15 cellular contexts compared by ENCODE assay signal in genomic region chr4:78659264-78659663, GRCh38.
A peak's percentile ranks its signal among the peaks of the same experiment; 100 is the strongest.
DNase-seq lines count a peak whose midpoint lies in the region; ATAC-seq and TF ChIP-seq lines count a peak whose summit lies in the region.
"Had no signal": no experiment of that assay in that cellular context is flagged by ENCODE, and none has a peak within 500 bp of the region (broad histone marks: within the 10 kb centered on the region; RNA-seq: fewer than 3 reads in every experiment).

No MANE protein-coding gene starts in this region.

- no peaks in the 10 kb centered on the region for H3K27me3 Mint-ChIP-seq in activated naive CD4-positive, alpha-beta T cell treated with anti-CD3 and anti-CD28 coated beads, Interleukin-2, amount 10 ng/mL, durations not matched to agents 7 days and 5 days
- H3K27me3 Mint-ChIP-seq in activated naive CD8-positive, alpha-beta T cell treated with anti-CD3 and anti-CD28 coated beads for 36 hours = no peaks in the 10 kb centered on the region

- CTCF ChIA-PET in activated naive CD4-positive, alpha-beta T cell treated with anti-CD3 and anti-CD28 coated beads, Interleukin-2, amount 10 ng/mL, durations not matched to agents 7 days and 5 days (lab: Charles Lee) = interaction anchor here (1.2 to 1.8 kb wide), 3 partner anchors 10 to 46 kb away, joined by 3 to 7 read pairs (median 4); no protein-coding TSS in a partner anchor

- ATAC-seq in psoas muscle = no peak

- peak overlapping the region; percentile 24 for H3K27ac ChIP-seq in temporal lobe (ENCODE audit: low read depth, low read length)
- H3K27ac ChIP-seq in psoas muscle = no peak overlapping the region
- H3K27ac ChIP-seq: SJSA1 had no signal

- H3K4me1 Mint-ChIP-seq in activated naive CD4-positive, alpha-beta T cell treated with anti-CD3 and anti-CD28 coated beads, Interleukin-2, amount 10 ng/mL, durations not matched to agents 7 days and 5 days = peaks cover 73% of the 10 kb centered on the region
- H3K4me1 Mint-ChIP-seq in activated naive CD8-positive, alpha-beta T cell treated with anti-CD3 and anti-CD28 coated beads for 36 hours = peaks cover 64% of the 10 kb centered on the region

- intact Hi-C loops in psoas muscle (cut with DNase I) = no loop called here

- H3K9me3 Mint-ChIP-seq in activated naive CD4-positive, alpha-beta T cell treated with anti-CD3 and anti-CD28 coated beads, Interleukin-2, amount 10 ng/mL, durations not matched to agents 7 days and 5 days = no peaks in the 10 kb centered on the region
- no peaks in the 10 kb centered on the region for H3K9me3 Mint-ChIP-seq in activated naive CD8-positive, alpha-beta T cell treated with anti-CD3 and anti-CD28 coated beads for 36 hours

- no peaks in the 10 kb centered on the region for H3K36me3 Mint-ChIP-seq in activated naive CD4-positive, alpha-beta T cell treated with anti-CD3 and anti-CD28 coated beads, Interleukin-2, amount 10 ng/mL, durations not matched to agents 7 days and 5 days
- peaks cover 2% of the 10 kb centered on the region for H3K36me3 Mint-ChIP-seq in activated naive CD8-positive, alpha-beta T cell treated with anti-CD3 and anti-CD28 coated beads for 36 hours

- 77 to 91% (median 89%) methylated on average over 1 of the region's 1 CpG for WGBS in psoas muscle, 3 donors

- DNase-seq in activated naive CD4-positive, alpha-beta T cell treated with anti-CD3 and anti-CD28 coated beads, Interleukin-2, amount 10 ng/mL, durations not matched to agents 7 days and 5 days = no peak
- DNase-seq in activated naive CD4-positive, alpha-beta T cell treated with Interleukin-2 at 50 U/mL for 16 hours = no peak
- no peak for DNase-seq in activated naive CD8-positive, alpha-beta T cell treated with anti-CD3 and anti-CD28 coated beads for 36 hours
- DNase-seq in fibroblast of the conjunctiva (ENCODE audit: low read depth) = peak; percentile 47
- no peak for DNase-seq in activated CD4-positive, CD25-positive, alpha-beta regulatory T cell (lab: John Stamatoyannopoulos, UW)
- DNase-seq in psoas muscle = no peak
- no peak for DNase-seq in NCI-H128 (lab: John Stamatoyannopoulos, UW; ENCODE audit: unreplicated experiment)
- DNase-seq: activated gamma-delta T cell treated with Interleukin-2 at 50 U/mL for 16 hours; Caco-2; foreskin melanocyte; HCEC 1CT; NCI-H2029 treated with DMSO at 0.1 percent for 48 hours; stimulated activated CD4-positive, alpha-beta T cell treated with anti-CD3 and anti-CD28 coated beads, Interleukin-12 subunit alpha, Interleukin-12 subunit beta, amount 100 ng/mL, for 4 hours had no signal

- H3K27ac Mint-ChIP-seq in activated naive CD4-positive, alpha-beta T cell treated with anti-CD3 and anti-CD28 coated beads, Interleukin-2, amount 10 ng/mL, durations not matched to agents 7 days and 5 days = peak overlapping the region; percentile 85
- H3K27ac Mint-ChIP-seq in activated naive CD8-positive, alpha-beta T cell treated with anti-CD3 and anti-CD28 coated beads for 36 hours = peak overlapping the region; percentile 86

- no peak overlapping the region for H3K4me3 Mint-ChIP-seq in activated naive CD4-positive, alpha-beta T cell treated with anti-CD3 and anti-CD28 coated beads, Interleukin-2, amount 10 ng/mL, durations not matched to agents 7 days and 5 days
- H3K4me3 Mint-ChIP-seq in activated naive CD8-positive, alpha-beta T cell treated with anti-CD3 and anti-CD28 coated beads for 36 hours = no peak overlapping the region

- no peaks in the 10 kb centered on the region for H3K36me3 ChIP-seq in psoas muscle (ENCODE audit: insufficient read depth in 1 of 2, low read depth in 1 of 2)
- H3K36me3 ChIP-seq: SJSA1 had no signal

- peaks cover 3% of the 10 kb centered on the region for H3K4me1 ChIP-seq in psoas muscle

- H3K27me3 ChIP-seq in psoas muscle (ENCODE audit: insufficient read depth in 3 of 3, low read length in 2 of 3) = no peaks in the 10 kb centered on the region
- H3K27me3 ChIP-seq: SJSA1 had no signal

- no peaks in the 10 kb centered on the region for H3K9me3 ChIP-seq in psoas muscle
- H3K9me3 ChIP-seq: Caco-2, SJSA1 had no signal

- no peak overlapping the region for H3K4me3 ChIP-seq in psoas muscle
- H3K4me3 ChIP-seq: SJSA1 had no signal

- TF ChIP-seq CTCF in psoas muscle (IDR thresholded peaks at IDR 0.05) = no peak
